ENCODE assay signal across 1 cellular context in genomic region chr9:33320230-33320567, GRCh38.
TF ChIP-seq lines count a peak whose summit lies in the region.

No MANE protein-coding gene starts in this region.

TF ChIP-seq in endothelial cell of umbilical vein, 7 proteins besides CTCF, POLR2A, EP300 and RAD21:
- no peak for TF ChIP-seq MAX (IDR thresholded peaks at IDR 0.05; ENCODE audit: insufficient read depth, insufficient read length)
- no peak for TF ChIP-seq JUN (IDR thresholded peaks at IDR 0.05; ENCODE audit: borderline replicate concordance, insufficient read depth, insufficient read length, low read depth)
- no peak for TF ChIP-seq FOS (IDR thresholded peaks at IDR 0.05; ENCODE audit: borderline replicate concordance, insufficient read depth, low read length)
- TF ChIP-seq GATA2 (IDR thresholded peaks at IDR 0.05; ENCODE audit: insufficient read depth, insufficient read length, low read depth, low read length) = no peak
- no peak for TF ChIP-seq EZH2 (IDR thresholded peaks at IDR 0.05; ENCODE audit: borderline replicate concordance, low read depth, low read length, severe bottlenecking)
